Comparison of ENCODE assay signal across 1 cellular context in genomic region chr17:27293898-27294688, GRCh38.
A peak's percentile ranks its signal among the peaks of the same experiment; 100 is the strongest.
TF ChIP-seq lines count a peak whose summit lies in the region.

TSS of gene WSB1 (plus strand) at chr17:27294114. CDS start at chr17:27294396, 282 bp downstream.

TF ChIP-seq in HepG2, 621 proteins besides CTCF, POLR2A, EP300 and RAD21 (continued from another document and continues in another):
- TF ChIP-seq AKNA (CRISPR knock-in tag; IDR thresholded peaks at IDR 0.05; ENCODE audit: borderline replicate concordance), result no peak; the same call in 1 of the 2 replicates
- TF ChIP-seq ZNF83 (CRISPR knock-in tag; IDR thresholded peaks at IDR 0.05; ENCODE audit: borderline replicate concordance), result 0 out of 2 replicates have a peak, but pooled peaks have one; percentile 21
- no peak for TF ChIP-seq ZNF180 (CRISPR knock-in tag; IDR thresholded peaks at IDR 0.05; ENCODE audit: borderline replicate concordance, low read depth)
- no peak for TF ChIP-seq SRSF4 (IDR thresholded peaks at IDR 0.05; ENCODE audit: low read depth, low read length, poor library complexity, severe bottlenecking)
- peak; percentile 27 for TF ChIP-seq CEBPG (CRISPR knock-in tag; IDR thresholded peaks at IDR 0.05)
- TF ChIP-seq ZNF496 (CRISPR knock-in tag; IDR thresholded peaks at IDR 0.05; ENCODE audit: insufficient replicate concordance), result no peak
- TF ChIP-seq ZNF329 (CRISPR knock-in tag; IDR thresholded peaks at IDR 0.05; ENCODE audit: low read depth), result no peak
- TF ChIP-seq STAG1 (CRISPR knock-in tag; IDR thresholded peaks at IDR 0.05), result no peak
- TF ChIP-seq ZNF891 (CRISPR knock-in tag; IDR thresholded peaks at IDR 0.05), result peak; percentile 80; the same call in 1 of the 2 replicates
- no peak for TF ChIP-seq HOXA7 (CRISPR knock-in tag; IDR thresholded peaks at IDR 0.05)
- no peak for TF ChIP-seq MYNN (CRISPR knock-in tag; IDR thresholded peaks at IDR 0.05; ENCODE audit: low read depth)
- peak; percentile 98 for TF ChIP-seq RBFOX2 (IDR thresholded peaks at IDR 0.05; ENCODE audit: low read depth, low read length)
- peak; percentile 83; the same call in 1 of the 2 replicates for TF ChIP-seq HES4 (CRISPR knock-in tag; IDR thresholded peaks at IDR 0.05; ENCODE audit: borderline replicate concordance)
- TF ChIP-seq ZNF337 (CRISPR knock-in tag; IDR thresholded peaks at IDR 0.05; ENCODE audit: borderline replicate concordance, low read depth), result no peak
- TF ChIP-seq, protein P1, sequence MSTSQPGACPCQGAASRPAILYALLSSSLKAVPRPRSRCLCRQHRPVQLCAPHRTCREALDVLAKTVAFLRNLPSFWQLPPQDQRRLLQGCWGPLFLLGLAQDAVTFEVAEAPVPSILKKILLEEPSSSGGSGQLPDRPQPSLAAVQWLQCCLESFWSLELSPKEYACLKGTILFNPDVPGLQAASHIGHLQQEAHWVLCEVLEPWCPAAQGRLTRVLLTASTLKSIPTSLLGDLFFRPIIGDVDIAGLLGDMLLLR (CRISPR knock-in tag; IDR thresholded peaks at IDR 0.05), result no peak; the same call in 1 of the 2 replicates
- no peak for TF ChIP-seq GFI1 (CRISPR knock-in tag; IDR thresholded peaks at IDR 0.05; ENCODE audit: borderline replicate concordance)
- no peak for TF ChIP-seq MLXIP (CRISPR knock-in tag; IDR thresholded peaks at IDR 0.05; ENCODE audit: borderline replicate concordance)
- 0 out of 2 replicates have a peak, but pooled peaks have one; percentile 75 for TF ChIP-seq MTERF4 (CRISPR knock-in tag; IDR thresholded peaks at IDR 0.05)
- peak; percentile 96 for TF ChIP-seq ZMYM4 (CRISPR knock-in tag; IDR thresholded peaks at IDR 0.05)
- TF ChIP-seq RORA (CRISPR knock-in tag; IDR thresholded peaks at IDR 0.05), result no peak
- TF ChIP-seq ZNF577 (CRISPR knock-in tag; IDR thresholded peaks at IDR 0.05; ENCODE audit: borderline replicate concordance, low read depth), result no peak
- no peak for TF ChIP-seq SOX6 (IDR thresholded peaks at IDR 0.05)
- TF ChIP-seq SOX6 (CRISPR knock-in tag; IDR thresholded peaks at IDR 0.05), result peak; percentile 74
- TF ChIP-seq, protein P2, sequence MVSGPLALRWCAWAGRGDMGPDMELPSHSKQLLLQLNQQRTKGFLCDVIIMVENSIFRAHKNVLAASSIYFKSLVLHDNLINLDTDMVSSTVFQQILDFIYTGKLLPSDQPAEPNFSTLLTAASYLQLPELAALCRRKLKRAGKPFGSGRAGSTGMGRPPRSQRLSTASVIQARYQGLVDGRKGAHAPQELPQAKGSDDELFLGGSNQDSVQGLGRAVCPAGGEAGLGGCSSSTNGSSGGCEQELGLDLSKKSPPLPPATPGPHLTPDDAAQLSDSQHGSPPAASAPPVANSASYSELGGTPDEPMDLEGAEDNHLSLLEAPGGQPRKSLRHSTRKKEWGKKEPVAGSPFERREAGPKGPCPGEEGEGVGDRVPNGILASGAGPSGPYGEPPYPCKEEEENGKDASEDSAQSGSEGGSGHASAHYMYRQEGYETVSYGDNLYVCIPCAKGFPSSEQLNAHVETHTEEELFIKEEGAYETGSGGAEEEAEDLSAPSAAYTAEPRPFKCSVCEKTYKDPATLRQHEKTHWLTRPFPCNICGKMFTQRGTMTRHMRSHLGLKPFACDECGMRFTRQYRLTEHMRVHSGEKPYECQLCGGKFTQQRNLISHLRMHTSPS (CRISPR knock-in tag; IDR thresholded peaks at IDR 0.05; ENCODE audit: low read depth), result no peak
- no peak for TF ChIP-seq STAT6 (CRISPR knock-in tag; IDR thresholded peaks at IDR 0.05; ENCODE audit: borderline replicate concordance)
- peak; percentile 95 for TF ChIP-seq KAT8 (CRISPR knock-in tag; IDR thresholded peaks at IDR 0.05)
- no peak for TF ChIP-seq ZNF281 (CRISPR knock-in tag; IDR thresholded peaks at IDR 0.05; ENCODE audit: borderline replicate concordance)
- TF ChIP-seq NR2F6 (IDR thresholded peaks at IDR 0.05), result no peak
- TF ChIP-seq NR2F6 (CRISPR knock-in tag; IDR thresholded peaks at IDR 0.05), result peak; percentile 43; the same call in 1 of the 2 replicates
- peak; percentile 39 for TF ChIP-seq MED8 (CRISPR knock-in tag; IDR thresholded peaks at IDR 0.05; ENCODE audit: insufficient replicate concordance)
- peak; percentile 38 for TF ChIP-seq NR2C2 (CRISPR knock-in tag; IDR thresholded peaks at IDR 0.05; ENCODE audit: borderline replicate concordance)
- peak; percentile 71 for TF ChIP-seq IRF2 (CRISPR knock-in tag; IDR thresholded peaks at IDR 0.05)
- TF ChIP-seq KDM3A (CRISPR knock-in tag; IDR thresholded peaks at IDR 0.05; ENCODE audit: low read depth), result peak; percentile 88
- peak; percentile 84; the same call in 1 of the 2 replicates for TF ChIP-seq KDM2A (CRISPR knock-in tag; IDR thresholded peaks at IDR 0.05; ENCODE audit: borderline replicate concordance, low read depth)
- peak; percentile 7; the same call in 1 of the 2 replicates for TF ChIP-seq TBX3 (IDR thresholded peaks at IDR 0.05; ENCODE audit: borderline replicate concordance)
- TF ChIP-seq SRSF9 (IDR thresholded peaks at IDR 0.05; ENCODE audit: borderline replicate concordance, insufficient read depth, low read depth, low read length, poor library complexity, severe bottlenecking), result no peak
- TF ChIP-seq, protein P3, sequence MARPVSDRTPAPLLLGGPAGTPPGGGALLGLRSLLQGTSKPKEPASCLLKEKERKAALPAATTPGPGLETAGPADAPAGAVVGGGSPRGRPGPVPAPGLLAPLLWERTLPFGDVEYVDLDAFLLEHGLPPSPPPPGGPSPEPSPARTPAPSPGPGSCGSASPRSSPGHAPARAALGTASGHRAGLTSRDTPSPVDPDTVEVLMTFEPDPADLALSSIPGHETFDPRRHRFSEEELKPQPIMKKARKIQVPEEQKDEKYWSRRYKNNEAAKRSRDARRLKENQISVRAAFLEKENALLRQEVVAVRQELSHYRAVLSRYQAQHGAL (CRISPR knock-in tag; IDR thresholded peaks at IDR 0.05; ENCODE audit: not compliant biosample characterization), result no peak
- TF ChIP-seq ZNF460 (CRISPR knock-in tag; IDR thresholded peaks at IDR 0.05; ENCODE audit: borderline replicate concordance), result no peak
- peak; percentile 74 for TF ChIP-seq HIVEP1 (CRISPR knock-in tag; IDR thresholded peaks at IDR 0.05)
- TF ChIP-seq EED (CRISPR knock-in tag; IDR thresholded peaks at IDR 0.05), result no peak; the same call in 1 of the 2 replicates
- TF ChIP-seq, protein P4, sequence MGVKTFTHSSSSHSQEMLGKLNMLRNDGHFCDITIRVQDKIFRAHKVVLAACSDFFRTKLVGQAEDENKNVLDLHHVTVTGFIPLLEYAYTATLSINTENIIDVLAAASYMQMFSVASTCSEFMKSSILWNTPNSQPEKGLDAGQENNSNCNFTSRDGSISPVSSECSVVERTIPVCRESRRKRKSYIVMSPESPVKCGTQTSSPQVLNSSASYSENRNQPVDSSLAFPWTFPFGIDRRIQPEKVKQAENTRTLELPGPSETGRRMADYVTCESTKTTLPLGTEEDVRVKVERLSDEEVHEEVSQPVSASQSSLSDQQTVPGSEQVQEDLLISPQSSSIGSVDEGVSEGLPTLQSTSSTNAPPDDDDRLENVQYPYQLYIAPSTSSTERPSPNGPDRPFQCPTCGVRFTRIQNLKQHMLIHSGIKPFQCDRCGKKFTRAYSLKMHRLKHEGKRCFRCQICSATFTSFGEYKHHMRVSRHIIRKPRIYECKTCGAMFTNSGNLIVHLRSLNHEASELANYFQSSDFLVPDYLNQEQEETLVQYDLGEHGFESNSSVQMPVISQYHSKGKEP (CRISPR knock-in tag; IDR thresholded peaks at IDR 0.05), result peak; percentile 73; the same call in 1 of the 2 replicates
- 0 out of 2 replicates have a peak, but pooled peaks have one; percentile 50 for TF ChIP-seq ZNF816 (CRISPR knock-in tag; IDR thresholded peaks at IDR 0.05; ENCODE audit: borderline replicate concordance)
- peak; percentile 77; the same call in 1 of the 2 replicates for TF ChIP-seq ZNF274 (CRISPR knock-in tag; IDR thresholded peaks at IDR 0.05)
- TF ChIP-seq NFIB (CRISPR knock-in tag; IDR thresholded peaks at IDR 0.05; ENCODE audit: borderline replicate concordance), result no peak
